In genomic region chr3:12135029-12135634, GRCh38 we compare ENCODE assay signal across 8 cellular contexts. TPM values are rescaled to one million over a fixed set of nuclear protein-coding genes. Genes with fewer than 3 reads are reported as not detected.
DNase-seq lines count a peak whose midpoint lies in the region; ATAC-seq and TF ChIP-seq lines count a peak whose summit lies in the region.

No MANE protein-coding gene starts in this region.

- peak; percentile 63 for TF ChIP-seq CTCF in CD8-positive, alpha-beta T cell (IDR thresholded peaks at IDR 0.05)
- TF ChIP-seq CTCF in glutamatergic neuron (IDR thresholded peaks at IDR 0.05; ENCODE audit: partially characterized antibody, unreplicated experiment) = peak; percentile 81

- H3K27me3 Mint-ChIP-seq in CD8-positive, alpha-beta T cell (ENCODE audit: low read depth) = peaks cover 5% of the 10 kb centered on the region
- H3K27me3 Mint-ChIP-seq in glutamatergic neuron (ENCODE audit: unreplicated experiment) = no peaks in the 10 kb centered on the region

- H3K4me1 ChIP-seq in CD8-positive, alpha-beta T cell (ENCODE audit: insufficient read depth, low read length) = no peaks in the 10 kb centered on the region

- peak; percentile 12 to 66 (median 45) for DNase-seq in CD8-positive, alpha-beta T cell
- DNase-seq in RPMI8226 (peak; percentile 76), glutamatergic neuron (peak; percentile 80), posterior cingulate gyrus (peak; percentile 59 to 96 (median 78)), amniotic stem cell (lab: John Stamatoyannopoulos, UW) (no peak)
- DNase-seq in activated gamma-delta T cell treated with anti-CD3 and anti-CD28 coated beads, Interleukin-2, amount 50 U/mL, for 16 hours (ENCODE audit: low read depth) = peak; percentile 14

- no peak overlapping the region for H3K4me3 Mint-ChIP-seq in CD8-positive, alpha-beta T cell
- H3K4me3 Mint-ChIP-seq in glutamatergic neuron (ENCODE audit: unreplicated experiment) = no peak overlapping the region

- H3K36me3 Mint-ChIP-seq in CD8-positive, alpha-beta T cell = no peaks in the 10 kb centered on the region
- H3K36me3 Mint-ChIP-seq in glutamatergic neuron (ENCODE audit: unreplicated experiment) = no peaks in the 10 kb centered on the region

- peak; percentile 75 for ATAC-seq in CD8-positive, alpha-beta T cell
- ATAC-seq in GM19043 (IDR thresholded peaks at IDR 0.05; ENCODE audit: low read depth, unreplicated experiment) (peak; percentile 85), HG03280 (IDR thresholded peaks at IDR 0.05; ENCODE audit: unreplicated experiment) (peak; percentile 81)

- CTCF ChIA-PET in CD8-positive, alpha-beta T cell (lab: Charles Lee) = interaction anchor here (0.5 to 2.6 kb wide), 18 partner anchors 9 to 823 kb away, joined by 3 to 63 read pairs (median 3); partner anchors contain the start of gene TSEN2

- H3K27ac Mint-ChIP-seq in CD8-positive, alpha-beta T cell = no peak overlapping the region
- H3K27ac Mint-ChIP-seq in glutamatergic neuron (ENCODE audit: unreplicated experiment) = no peak overlapping the region

- H3K36me3 ChIP-seq in CD8-positive, alpha-beta T cell (ENCODE audit: insufficient read depth, low read length) = no peaks in the 10 kb centered on the region

- H3K4me3 ChIP-seq in CD8-positive, alpha-beta T cell (ENCODE audit: low read depth, low read length) = no peak overlapping the region

- no peaks in the 10 kb centered on the region for H3K9me3 Mint-ChIP-seq in CD8-positive, alpha-beta T cell
- no peaks in the 10 kb centered on the region for H3K9me3 Mint-ChIP-seq in glutamatergic neuron (ENCODE audit: unreplicated experiment)

- intact Hi-C loops in CD8-positive, alpha-beta T cell (cut with DNase I, micrococcal nuclease) = loop anchor here (1.0 to 5.0 kb wide), 6 partner anchors 41 to 757 kb away; no protein-coding TSS in a partner anchor
- intact Hi-C loops in posterior cingulate gyrus (cut with DNase I) = loop anchor here (1.0 kb wide), 2 partner anchors 41 to 344 kb away; no protein-coding TSS in a partner anchor

- H3K27ac ChIP-seq in CD8-positive, alpha-beta T cell (ENCODE audit: low read depth, low read length) = no peak overlapping the region

- H3K9me3 ChIP-seq in CD8-positive, alpha-beta T cell (ENCODE audit: low read length) = no peaks in the 10 kb centered on the region

- no peaks in the 10 kb centered on the region for H3K27me3 ChIP-seq in CD8-positive, alpha-beta T cell (ENCODE audit: insufficient read depth, low read length)

- no peaks in the 10 kb centered on the region for H3K4me1 Mint-ChIP-seq in CD8-positive, alpha-beta T cell (ENCODE audit: low read depth)
- H3K4me1 Mint-ChIP-seq in glutamatergic neuron (ENCODE audit: low read depth, unreplicated experiment) = peaks cover 2% of the 10 kb centered on the region

- POLR2A ChIA-PET in CD8-positive, alpha-beta T cell (lab: Charles Lee) = interaction anchor here (1.0 to 1.5 kb wide), 2 partner anchors 19 to 344 kb away, joined by 3 read pairs; no protein-coding TSS in a partner anchor

RNA-seq across cellular contexts. Expression of gene TIMP4, which starts 23.6 kb away (rescaled TPM):
- not detected for total RNA-seq in CD8-positive, alpha-beta T cell
- not detected for total RNA-seq in glutamatergic neuron (ENCODE audit: unreplicated experiment)
